In the genomic region with DNA sequence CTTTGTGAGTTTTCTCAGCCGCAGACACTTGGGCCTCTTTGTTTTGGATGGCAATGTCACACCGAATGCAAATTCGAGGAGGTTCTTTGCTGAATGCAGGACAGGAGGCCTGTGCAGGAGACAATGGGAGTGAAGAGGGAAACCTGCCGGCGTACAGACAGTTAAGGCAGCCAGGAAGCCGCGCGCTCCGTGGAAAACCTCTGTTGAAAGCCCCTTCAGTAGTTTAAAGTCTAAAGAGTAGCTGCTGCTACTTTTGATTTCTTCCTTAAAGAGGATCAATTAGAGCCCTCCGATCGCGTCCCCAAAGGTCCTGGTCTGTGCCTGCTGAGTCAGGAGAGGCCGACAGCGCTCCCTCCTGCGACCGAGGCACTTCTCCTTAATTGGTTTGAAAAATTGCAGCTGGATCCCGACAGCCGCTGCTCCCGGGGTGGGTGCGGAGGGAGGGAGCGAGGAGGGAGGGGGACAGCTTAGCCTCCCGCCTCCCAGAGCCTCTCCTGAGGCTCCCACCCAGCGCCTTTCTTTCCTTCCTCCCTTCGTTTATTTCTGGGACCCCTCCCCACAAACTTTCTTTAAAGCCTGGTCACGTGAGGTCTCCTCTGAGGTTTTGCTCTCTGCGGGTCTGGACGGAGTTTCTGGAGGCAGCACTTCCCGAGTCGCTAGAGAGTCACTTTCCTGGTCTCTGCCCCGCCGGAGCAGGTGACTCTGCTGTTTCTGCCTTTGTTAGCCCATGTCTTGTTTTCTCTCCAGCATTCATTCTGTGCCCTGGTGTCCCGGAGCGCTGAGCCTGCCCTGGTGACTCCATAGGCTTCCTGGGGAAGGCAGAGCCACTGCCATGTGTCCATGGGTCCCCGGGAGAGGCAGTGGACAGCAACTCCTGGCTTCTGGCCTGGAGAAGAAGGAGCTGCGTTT, we compare ENCODE assay signal across 8 cellular contexts. TPM values are rescaled to one million over a fixed set of nuclear protein-coding genes. Genes with fewer than 3 reads are reported as not detected.
DNase-seq lines count a peak whose midpoint lies in the region; ATAC-seq and TF ChIP-seq lines count a peak whose summit lies in the region.

No MANE protein-coding gene starts in this region.

- TSS peak; percentile 30 for BruUV-seq in Caco-2 (replicated peaks; lab: Mats Ljungman, UMichigan)

- POLR2A ChIA-PET in Caco-2 (lab: Charles Lee) = no interaction called here

- CTCF ChIA-PET in Caco-2 (lab: Charles Lee) = interaction anchor here (1.1 kb wide), 1 partner anchor 23 kb away, joined by 3 read pairs; no protein-coding TSS in a partner anchor

- H3K4me3 Mint-ChIP-seq in Caco-2 (ENCODE audit: unreplicated experiment) (peak overlapping the region; percentile 79), osteocyte (ENCODE audit: unreplicated experiment) (peak overlapping the region; percentile 88)
- H3K4me3 Mint-ChIP-seq in activated T-helper 17 cell treated with anti-CD3 and anti-CD28 coated beads, Interleukin-2, amount 50 U/mL, for 72 hours = peak overlapping the region; percentile 39

- H3K4me1 Mint-ChIP-seq in Caco-2 (ENCODE audit: low read depth, unreplicated experiment) (no peaks in the 10 kb centered on the region), osteocyte (ENCODE audit: unreplicated experiment) (peaks cover 14% of the 10 kb centered on the region)
- peaks cover 5% of the 10 kb centered on the region for H3K4me1 Mint-ChIP-seq in activated T-helper 17 cell treated with anti-CD3 and anti-CD28 coated beads, Interleukin-2, amount 50 U/mL, for 72 hours

- H3K27ac ChIP-seq in left ventricle myocardium inferior (replicated peaks) = peak overlapping the region; percentile 51

- H3K4me3 ChIP-seq in Caco-2 (ENCODE audit: low read depth, low read length) (peak overlapping the region; percentile 42), left ventricle myocardium inferior (peak overlapping the region; percentile 70)

- H3K9me3 Mint-ChIP-seq in Caco-2 (ENCODE audit: unreplicated experiment) (peaks cover 3% of the 10 kb centered on the region), osteocyte (ENCODE audit: unreplicated experiment) (no peaks in the 10 kb centered on the region)
- H3K9me3 Mint-ChIP-seq in activated T-helper 17 cell treated with anti-CD3 and anti-CD28 coated beads, Interleukin-2, amount 50 U/mL, for 72 hours = no peaks in the 10 kb centered on the region

- H3K4me1 ChIP-seq in Caco-2 (peaks cover 4% of the 10 kb centered on the region; the same call in 1 of the 2 replicates), left ventricle myocardium inferior (peaks cover 12% of the 10 kb centered on the region)

- DNase-seq in Caco-2 (peak; percentile 39 to 44), NCI-H146 treated with DMSO at 0.1 percent for 48 hours (lab: John Stamatoyannopoulos, UW; ENCODE audit: unreplicated experiment) (peak; percentile 34), left ventricle myocardium inferior (peak; percentile 58), osteocyte (ENCODE audit: extremely low spot score, unreplicated experiment) (no peak), SIG-M5 (lab: John Stamatoyannopoulos, UW) (no peak), 8988T (no peak)

- H3K27ac Mint-ChIP-seq in Caco-2 (ENCODE audit: unreplicated experiment) = peak overlapping the region; percentile 75
- no peak overlapping the region for H3K27ac Mint-ChIP-seq in activated T-helper 17 cell treated with anti-CD3 and anti-CD28 coated beads, Interleukin-2, amount 50 U/mL, for 72 hours
- H3K27ac Mint-ChIP-seq in osteocyte (ENCODE audit: unreplicated experiment) = peak overlapping the region; percentile 91

- intact Hi-C loops in Caco-2 (cut with micrococcal nuclease; ENCODE audit: unreplicated experiment) (no loop called here), left ventricle myocardium inferior (cut with micrococcal nuclease) (no loop called here)

- H3K36me3 Mint-ChIP-seq in Caco-2 (ENCODE audit: insufficient read depth, unreplicated experiment) (no peaks in the 10 kb centered on the region), osteocyte (ENCODE audit: unreplicated experiment) (no peaks in the 10 kb centered on the region)
- H3K36me3 Mint-ChIP-seq in activated T-helper 17 cell treated with anti-CD3 and anti-CD28 coated beads, Interleukin-2, amount 50 U/mL, for 72 hours (ENCODE audit: low read depth) = no peaks in the 10 kb centered on the region

- peak in 1 of 2 experiments; percentile 27 for TF ChIP-seq CTCF in Caco-2 (IDR thresholded peaks at IDR 0.05; ENCODE audit: insufficient read depth in 1 of 2, low read depth in 1 of 2, low read length in 1 of 2, severe bottlenecking in 1 of 2, unreplicated experiment in 1 of 2)
- peak; percentile 29 for TF ChIP-seq CTCF in left ventricle myocardium inferior (IDR thresholded peaks at IDR 0.05; ENCODE audit: borderline replicate concordance)
- no peak for TF ChIP-seq CTCF in osteocyte (IDR thresholded peaks at IDR 0.05)

- no peak for ATAC-seq in activated T-helper 17 cell treated with anti-CD3 and anti-CD28 coated beads, Interleukin-2, amount 50 U/mL, for 72 hours (replicated peaks)
- ATAC-seq in GM19467 (IDR thresholded peaks at IDR 0.05; ENCODE audit: unreplicated experiment) = no peak

- H3K27me3 ChIP-seq in Caco-2 (replicated peaks; ENCODE audit: control insufficient read depth, insufficient read depth, low read length) = no peaks in the 10 kb centered on the region
- no peaks in the 10 kb centered on the region for H3K27me3 ChIP-seq in left ventricle myocardium inferior (ENCODE audit: low read depth)

- H3K9me3 ChIP-seq in Caco-2 = no peaks in the 10 kb centered on the region
- no peaks in the 10 kb centered on the region for H3K9me3 ChIP-seq in left ventricle myocardium inferior (replicated peaks)

- H3K27me3 Mint-ChIP-seq in Caco-2 (ENCODE audit: insufficient read depth, unreplicated experiment) = peaks cover 3% of the 10 kb centered on the region
- peaks cover 4% of the 10 kb centered on the region for H3K27me3 Mint-ChIP-seq in activated T-helper 17 cell treated with anti-CD3 and anti-CD28 coated beads, Interleukin-2, amount 50 U/mL, for 72 hours
- H3K27me3 Mint-ChIP-seq in osteocyte (ENCODE audit: unreplicated experiment) = no peaks in the 10 kb centered on the region

- H3K36me3 ChIP-seq in Caco-2 (ENCODE audit: control insufficient read depth, insufficient read depth, low read length) = no peaks in the 10 kb centered on the region
- H3K36me3 ChIP-seq in left ventricle myocardium inferior = no peaks in the 10 kb centered on the region

RNA-seq across cellular contexts. Expression of gene RPP40, which starts 22.3 kb away (rescaled TPM):
- total RNA-seq in Caco-2 (2022) (11.6 and 13.1 TPM in 2 replicates), left ventricle myocardium inferior (2.7 TPM), osteocyte (4.2 and 5.6 TPM in 2 replicates)
- total RNA-seq in activated T-helper 17 cell treated with anti-CD3 and anti-CD28 coated beads, Interleukin-2, amount 50 U/mL, for 72 hours = 10 to 100 TPM in 1 of 2 donors, 1 to 10 TPM in 1; 8.0 to 19.4 TPM

RNA-seq across cellular contexts. Expression of gene PPP1R3G, which starts 59.0 kb away (rescaled TPM):
- total RNA-seq in Caco-2 (2022) (0.14 and 0.18 TPM in 2 replicates), left ventricle myocardium inferior (11.1 TPM), osteocyte (0.29 and 0.40 TPM in 2 replicates)
- under 1 TPM in 1 of 2 donors, not detected in 1; 0.05 TPM for total RNA-seq in activated T-helper 17 cell treated with anti-CD3 and anti-CD28 coated beads, Interleukin-2, amount 50 U/mL, for 72 hours

Comparison
In these comparisons a context has a peak if more than half of its experiments do, and no peak if none do; other contexts are left out.
1. DNase-seq: peak in Caco-2 (2 of 2), NCI-H146 treated with DMSO at 0.1 percent for 48 hours (single experiment) and left ventricle myocardium inferior (single experiment); none in osteocyte (single experiment), SIG-M5 (single experiment) and 8988T (single experiment).
2. Peak in every context shown above with its lines, with median percentiles within 50 percentile points of each other: H3K4me3 Mint-ChIP-seq.